ENCODE assay signal across 8 cellular contexts in genomic region chr6:20533746-20534294, GRCh38. TPM values are rescaled to one million over a fixed set of nuclear protein-coding genes. Genes with fewer than 3 reads are reported as not detected.
DNase-seq lines count a peak whose midpoint lies in the region; ATAC-seq, FAIRE-seq and TF ChIP-seq lines count a peak whose summit lies in the region.

No MANE protein-coding gene starts in this region.

- H3K79me2 ChIP-seq in HCT116 (ENCODE audit: insufficient read depth, low read length), result peaks cover 43% of the 10 kb centered on the region

- TF ChIP-seq RAD21 in HCT116 (IDR thresholded peaks at IDR 0.05; ENCODE audit: low read depth), result no peak

- H3K9me3 ChIP-seq in HCT116 (ENCODE audit: control insufficient read depth in 1 of 2, insufficient read depth in 1 of 2, low read depth in 1 of 2, low read length in 2 of 2) (no peaks in the 10 kb centered on the region), WERI-Rb-1 (ENCODE audit: severe bottlenecking) (no peaks in the 10 kb centered on the region), upper lobe of left lung (no peaks in the 10 kb centered on the region)

- no peak for TF ChIP-seq EP300 in upper lobe of left lung (IDR thresholded peaks at IDR 0.05)

- no peaks in the 10 kb centered on the region for H4K20me1 ChIP-seq in HCT116 (ENCODE audit: insufficient read depth)

- CTCF ChIA-PET in BJ (lab: Yijun Ruan, JAX), result interaction anchor here (1.2 kb wide), 1 partner anchor 243 kb away, joined by 4 read pairs; no protein-coding TSS in a partner anchor
- CTCF ChIA-PET in HCT116 (lab: Charles Lee), result interaction anchor here (0.8 to 1.4 kb wide), 2 partner anchors 17 to 129 kb away, joined by 4 read pairs; no protein-coding TSS in a partner anchor

- H3K4me3 ChIP-seq in BJ (ENCODE audit: low read depth, low read length) (peak overlapping the region; percentile 53), HCT116 (replicated peaks in 1 of 2; ENCODE audit: low read depth in 1 of 2, low read length in 2 of 2) (peak overlapping the region; percentile 69 to 72), WERI-Rb-1 (ENCODE audit: low read depth, low read length) (peak overlapping the region; percentile 73), upper lobe of left lung (peak overlapping the region in 3 of 4 donors; percentile 57 to 81 (median 69))

- H3K4me1 ChIP-seq in HCT116 (ENCODE audit: control insufficient read depth in 1 of 2, insufficient read depth in 2 of 2, low read length in 2 of 2), result peaks cover 5 to 20% of the 10 kb centered on the region in 2 experiments; a peak in 3 of 4 replicates
- peaks cover 8 to 21% (median 11%) of the 10 kb centered on the region in 4 donors for H3K4me1 ChIP-seq in upper lobe of left lung

- WGBS in upper lobe of left lung, 2 donors, result 49 to 51% methylated on average over 6 of the region's 6 CpGs

- peak overlapping the region; percentile 83 for H3K4me2 ChIP-seq in HCT116 (ENCODE audit: low read length)

- no peak for TF ChIP-seq CTCF in BJ (IDR thresholded peaks at IDR 0.05; ENCODE audit: insufficient read depth, low read depth, low read length)
- TF ChIP-seq CTCF in HCT116 (IDR thresholded peaks at IDR 0.05 in 2 of 3, conservative IDR thresholded peaks at IDR 0.05 in 1 of 3; ENCODE audit: borderline replicate concordance in 1 of 3, insufficient read depth in 1 of 3, low read depth in 2 of 3, low read length in 2 of 3), result no peak
- no peak for TF ChIP-seq CTCF in WERI-Rb-1 (IDR thresholded peaks at IDR 0.05; ENCODE audit: low read depth, low read length)
- no peak for TF ChIP-seq CTCF in upper lobe of left lung (IDR thresholded peaks at IDR 0.05)

- H3K9ac ChIP-seq in HCT116 (ENCODE audit: low read length), result peak overlapping the region; percentile 78

- DNase-seq in BJ (ENCODE audit: low read depth) (no peak), HCT116 (ENCODE audit: low read depth, low spot score) (no peak), WERI-Rb-1 (no peak), upper lobe of left lung (no peak), OCI-M2 (lab: John Stamatoyannopoulos, UW; ENCODE audit: unreplicated experiment) (no peak), COLO668 (lab: John Stamatoyannopoulos, UW; ENCODE audit: unreplicated experiment) (no peak), NCI-H82 treated with DMSO at 0.1 percent for 48 hours (lab: John Stamatoyannopoulos, UW; ENCODE audit: unreplicated experiment) (no peak)

- 0 out of 2 replicates have a peak, but pooled peaks have one; percentile 4 for ATAC-seq in HCT116
- no peak for ATAC-seq in upper lobe of left lung (ENCODE audit: low FRiP score in 2 of 2)

- TF ChIP-seq POLR2A in HCT116 (IDR thresholded peaks at IDR 0.05; ENCODE audit: borderline replicate concordance, extremely low read depth, insufficient read depth, insufficient read length), result no peak
- no peak for TF ChIP-seq POLR2A in upper lobe of left lung (IDR thresholded peaks at IDR 0.05)

- no peaks in the 10 kb centered on the region for H3K9me2 ChIP-seq in HCT116 (ENCODE audit: insufficient read depth)

- intact Hi-C loops in HCT116 (cut with micrococcal nuclease), result no loop called here

- H3K27me3 ChIP-seq in BJ (ENCODE audit: control insufficient read depth, insufficient read depth, low read length), result no peaks in the 10 kb centered on the region
- no peaks in the 10 kb centered on the region for H3K27me3 ChIP-seq in HCT116 (ENCODE audit: insufficient read depth, low read length)
- no peaks in the 10 kb centered on the region for H3K27me3 ChIP-seq in WERI-Rb-1 (ENCODE audit: insufficient read depth, low read depth, severe bottlenecking)
- H3K27me3 ChIP-seq in upper lobe of left lung, result no peaks in the 10 kb centered on the region

- peak; percentile 53 for FAIRE-seq in islet of Langerhans (lab: Jason Lieb, UNC)

- TSS peak; percentile 94 for BruUV-seq in HCT116 (replicated peaks; lab: Mats Ljungman, UMichigan)

- H3K36me3 ChIP-seq in BJ (ENCODE audit: control insufficient read depth, insufficient read depth, low read length) (no peaks in the 10 kb centered on the region; the same call in 1 of the 2 replicates), HCT116 (ENCODE audit: control insufficient read depth in 1 of 2, insufficient read depth in 2 of 2, low read length in 2 of 2) (no peaks in the 10 kb centered on the region), WERI-Rb-1 (peaks cover 28% of the 10 kb centered on the region), upper lobe of left lung (peaks cover 0 to 4% (median 2%) of the 10 kb centered on the region in 4 donors)

- peak overlapping the region; percentile 50 for H2AFZ ChIP-seq in HCT116 (ENCODE audit: low read depth, low read length, poor library complexity, severe bottlenecking)

- RAD21 ChIA-PET in HCT116 (lab: Charles Lee; ENCODE audit: low non-redundant PET in 1 of 2, low total read pairs in 2 of 2, uncharacterized antibody in 2 of 2, unreplicated experiment in 2 of 2), result no interaction called here

- POLR2A ChIA-PET in BJ (lab: Charles Lee), result no interaction called here
- POLR2A ChIA-PET in HCT116 (lab: Charles Lee), result interaction anchor here (1.5 kb wide), 1 partner anchor 129 kb away, joined by 4 read pairs; no protein-coding TSS in a partner anchor

- H3K27ac ChIP-seq in HCT116 (ENCODE audit: low read depth, low read length), result peak overlapping the region; percentile 64; the same call in 1 of the 2 replicates
- peak overlapping the region; percentile 96 for H3K27ac ChIP-seq in WERI-Rb-1
- H3K27ac ChIP-seq in upper lobe of left lung, result peak overlapping the region; percentile 75 to 85 (median 82)

TF ChIP-seq in HCT116, 20 proteins besides CTCF, POLR2A, EP300 and RAD21:
- TF ChIP-seq YY1 (IDR thresholded peaks at IDR 0.05; ENCODE audit: extremely low read depth, insufficient replicate concordance, low read depth, low read length) (no peak), JUND (IDR thresholded peaks at IDR 0.05) (no peak), EGR1 (IDR thresholded peaks at IDR 0.05; ENCODE audit: low read depth) (no peak), SP1 (IDR thresholded peaks at IDR 0.05; ENCODE audit: low read depth) (no peak), MAX (IDR thresholded peaks at IDR 0.05) (no peak), EZH2phosphoT487 (IDR thresholded peaks at IDR 0.05; ENCODE audit: borderline replicate concordance) (no peak), ZBTB33 (IDR thresholded peaks at IDR 0.05; ENCODE audit: extremely low read depth, insufficient replicate concordance, low read length) (no peak), ELF1 (IDR thresholded peaks at IDR 0.05; ENCODE audit: borderline replicate concordance, low read depth) (no peak), SIN3A (IDR thresholded peaks at IDR 0.05; ENCODE audit: low read depth) (no peak), TCF7L2 (IDR thresholded peaks at IDR 0.05; ENCODE audit: borderline replicate concordance, extremely low read depth, insufficient read depth, insufficient read length) (no peak), CBX3 (IDR thresholded peaks at IDR 0.05; ENCODE audit: low read depth) (no peak)

RNA-seq across cellular contexts. Expression of gene CDKAL1, which starts 0.4 kb away (rescaled TPM):
- 3.8 and 6.5 TPM in 2 replicates for polyA plus RNA-seq in BJ (2011; rRNA removed)
- polyA minus RNA-seq in BJ (2011; rRNA and poly(A)+ RNA removed), result 5.5 and 10.5 TPM in 2 replicates
- total RNA-seq in HCT116 (2021; ENCODE audit: unreplicated experiment) (14.9 TPM), upper lobe of left lung (10 to 100 TPM in 4 of 6 donors, 1 to 10 TPM in 2; 9.4 to 22.6 (median 13.8) TPM)
- polyA plus RNA-seq in HCT116 (2012), result 3.8 and 4.2 TPM in 2 replicates
